Comparison of ENCODE assay signal across 20 cellular contexts in the genomic region with DNA sequence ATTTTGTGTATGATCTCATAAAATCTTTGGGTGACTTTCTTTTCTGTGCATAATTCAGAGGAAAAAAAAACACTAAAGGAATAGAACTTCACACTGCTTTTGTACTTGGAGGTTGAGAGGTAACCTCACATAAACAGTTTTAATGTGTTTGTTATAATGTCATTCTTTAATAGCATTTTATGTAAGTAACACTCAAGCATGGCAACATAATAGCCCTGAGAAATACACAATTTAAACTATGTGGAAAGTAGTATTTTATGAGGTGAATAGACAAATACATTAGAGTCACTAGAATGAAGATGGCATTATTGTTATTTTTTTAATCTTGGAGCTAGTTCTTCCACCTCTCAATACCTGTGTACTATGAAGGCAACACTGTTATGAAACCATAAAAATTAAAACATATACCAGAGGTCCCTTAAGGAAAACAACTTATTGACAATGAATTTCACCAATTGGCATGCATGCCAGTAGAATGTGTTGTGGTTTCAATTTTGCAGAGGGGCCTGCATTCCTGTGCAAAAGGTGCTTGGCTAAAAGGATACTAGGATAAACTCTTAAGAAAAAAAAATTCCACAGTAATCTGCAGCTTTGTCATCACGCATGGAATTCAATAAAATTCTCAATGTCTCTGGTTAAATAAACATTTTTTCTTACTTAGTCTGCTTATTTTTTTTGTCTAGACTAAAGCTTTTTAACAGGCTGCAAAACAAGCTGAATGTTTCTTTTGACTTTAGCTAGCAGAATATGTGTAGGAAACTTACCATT.
DNase-seq lines count a peak whose midpoint lies in the region; ATAC-seq, FAIRE-seq and TF ChIP-seq lines count a peak whose summit lies in the region.
"Had no signal": no experiment of that assay in that cellular context is flagged by ENCODE, and none has a peak within 500 bp of the region (broad histone marks: within the 10 kb centered on the region; RNA-seq: fewer than 3 reads in every experiment).

No MANE protein-coding gene starts in this region.

- H3K27me3 Mint-ChIP-seq in astrocyte (ENCODE audit: low read depth, unreplicated experiment) (no peaks in the 10 kb centered on the region), mesothelial cell of epicardium (ENCODE audit: low read depth) (no peaks in the 10 kb centered on the region)
- H3K27me3 Mint-ChIP-seq: B cell; dendritic cell treated with granulocyte-macrophage colony-stimulating factor and Interleukin-4, amounts not matched to agents 40 ng/mL and 50 ng/mL, for 4 days; memory B cell had no signal

- peak overlapping the region; percentile 39 for H3K4me2 ChIP-seq in astrocyte (ENCODE audit: low read length)
- H3K4me2 ChIP-seq: neural progenitor cell, PC-9 had no signal

- H3K4me1 ChIP-seq in astrocyte (ENCODE audit: insufficient read depth, low read length), result peaks cover 17% of the 10 kb centered on the region
- no peaks in the 10 kb centered on the region for H3K4me1 ChIP-seq in heart right ventricle
- H3K4me1 ChIP-seq: neural progenitor cell had no signal

- H3K27ac Mint-ChIP-seq in astrocyte (ENCODE audit: unreplicated experiment) (peak overlapping the region; percentile 79), mesothelial cell of epicardium (peak overlapping the region; percentile 58)
- H3K27ac Mint-ChIP-seq: B cell; dendritic cell treated with granulocyte-macrophage colony-stimulating factor and Interleukin-4, amounts not matched to agents 40 ng/mL and 50 ng/mL, for 4 days; memory B cell; neural progenitor cell had no signal

- DNase-seq in AG09309 (ENCODE audit: low read depth) (peak; percentile 62), HS-5 (ENCODE audit: low read depth) (peak; percentile 40), astrocyte (ENCODE audit: low read depth) (peak; percentile 85), mesothelial cell of epicardium (ENCODE audit: low spot score in 2 of 2, unreplicated experiment in 2 of 2) (no peak), heart right ventricle (no peak), 8988T (no peak), NCI-H524 treated with DMSO at 0.1 percent for 48 hours (lab: John Stamatoyannopoulos, UW) (no peak)
- no peak for DNase-seq in stimulated activated CD4-positive, alpha-beta T cell treated with anti-CD3 and anti-CD28 coated beads, Interleukin-1b, Interleukin-23, amount 100 ng/mL, for 48 hours
- DNase-seq: activated T-cell treated with anti-CD3 and anti-CD28 coated beads for 4 hours; DMS53; NCI-H1105 treated with DMSO at 0.1 percent for 48 hours; NCI-H2227 treated with DMSO at 0.1 percent for 48 hours; stimulated activated CD4-positive, alpha-beta T cell treated with anti-CD3 and anti-CD28 coated beads, Interleukin-12 subunit alpha, Interleukin-12 subunit beta, amount 100 ng/mL, for 4 hours; substantia nigra had no signal

- ATAC-seq in heart right ventricle, result no peak
- ATAC-seq: activated CD4-positive, CD25-positive, alpha-beta regulatory T cell treated with anti-CD3 and anti-CD28 coated beads, Interleukin-2, amount 50 U/mL, for 24 hours had no signal

- TF ChIP-seq CTCF in AG09309 (IDR thresholded peaks at IDR 0.05; ENCODE audit: control insufficient read depth, insufficient read depth, low read depth, low read length, missing control alignments) (no peak), astrocyte (IDR thresholded peaks at IDR 0.05; ENCODE audit: insufficient read depth, low read depth, low read length) (no peak), mesothelial cell of epicardium (IDR thresholded peaks at IDR 0.05; ENCODE audit: unreplicated experiment) (no peak), heart right ventricle (IDR thresholded peaks at IDR 0.05) (no peak)

- H3K79me2 ChIP-seq in astrocyte (ENCODE audit: insufficient read depth, low read length), result no peaks in the 10 kb centered on the region

- H3K4me1 Mint-ChIP-seq in astrocyte (ENCODE audit: low read depth, unreplicated experiment) (peaks cover 21% of the 10 kb centered on the region), mesothelial cell of epicardium (peaks cover 29% of the 10 kb centered on the region)
- H3K4me1 Mint-ChIP-seq: B cell, memory B cell, neural progenitor cell had no signal

- no peaks in the 10 kb centered on the region for H3K9me3 Mint-ChIP-seq in astrocyte (ENCODE audit: unreplicated experiment)
- peaks cover 2% of the 10 kb centered on the region for H3K9me3 Mint-ChIP-seq in mesothelial cell of epicardium
- H3K9me3 Mint-ChIP-seq: dendritic cell treated with granulocyte-macrophage colony-stimulating factor and Interleukin-4, amounts not matched to agents 40 ng/mL and 50 ng/mL, for 4 days; neural progenitor cell had no signal

- no peaks in the 10 kb centered on the region for H3K9me3 ChIP-seq in astrocyte (ENCODE audit: insufficient read depth, low read depth, low read length)
- H3K9me3 ChIP-seq in heart right ventricle, result no peaks in the 10 kb centered on the region

- 66 to 72% methylated on average over 1 of the region's 1 CpG for WGBS in heart right ventricle, 2 donors

- H3K4me3 ChIP-seq in AG09309 (ENCODE audit: control insufficient read depth, low read depth, low read length) (no peak overlapping the region), astrocyte (ENCODE audit: insufficient read depth, low read depth, low read length) (no peak overlapping the region), heart right ventricle (no peak overlapping the region)
- H3K4me3 ChIP-seq: neural progenitor cell, PC-9 had no signal

- H3K36me3 Mint-ChIP-seq in astrocyte (ENCODE audit: low read depth, unreplicated experiment) (peaks cover 7% of the 10 kb centered on the region), mesothelial cell of epicardium (peaks cover 19% of the 10 kb centered on the region)
- H3K36me3 Mint-ChIP-seq: memory B cell had no signal

- H3K4me3 Mint-ChIP-seq in astrocyte (ENCODE audit: unreplicated experiment), result no peak overlapping the region
- no peak overlapping the region for H3K4me3 Mint-ChIP-seq in mesothelial cell of epicardium
- H3K4me3 Mint-ChIP-seq: B cell; dendritic cell treated with granulocyte-macrophage colony-stimulating factor and Interleukin-4, amounts not matched to agents 40 ng/mL and 50 ng/mL, for 4 days; memory B cell; neural progenitor cell had no signal

- H3K27ac ChIP-seq in astrocyte (ENCODE audit: low read depth, low read length), result peak overlapping the region; percentile 68
- peak overlapping the region in 1 of 10 donors; percentile 34 for H3K27ac ChIP-seq in heart right ventricle
- H3K27ac ChIP-seq: neural progenitor cell, PC-9 had no signal

- intact Hi-C loops in heart right ventricle (cut with DNase I), result no loop called here

- peaks cover 8% of the 10 kb centered on the region for H3K36me3 ChIP-seq in astrocyte (ENCODE audit: insufficient read depth, low read length)
- peaks cover 0 to 11% (median 0%) of the 10 kb centered on the region in 9 donors for H3K36me3 ChIP-seq in heart right ventricle
- H3K36me3 ChIP-seq: neural progenitor cell had no signal

- no peaks in the 10 kb centered on the region for H4K20me1 ChIP-seq in astrocyte (ENCODE audit: insufficient read depth, low read length)

- H3K27me3 ChIP-seq in astrocyte (ENCODE audit: insufficient read depth, low read length) (no peaks in the 10 kb centered on the region), heart right ventricle (no peaks in the 10 kb centered on the region)
- H3K27me3 ChIP-seq: neural progenitor cell had no signal

- H2AFZ ChIP-seq in astrocyte (ENCODE audit: low read depth, low read length), result no peak overlapping the region
- H2AFZ ChIP-seq: neural progenitor cell, PC-9 had no signal

- peak overlapping the region; percentile 27 for H3K9ac ChIP-seq in astrocyte (ENCODE audit: low read length)
- H3K9ac ChIP-seq: neural progenitor cell had no signal

- FAIRE-seq in astrocyte (lab: Jason Lieb, UNC), result peak; percentile 43

Comparison
In these comparisons a context has a peak if more than half of its experiments do, and no peak if none do; other contexts are left out.
1. DNase-seq: peak in AG09309 (single experiment), HS-5 (single experiment) and astrocyte (single experiment); none in mesothelial cell of epicardium (0 of 2), heart right ventricle (0 of 2), 8988T (single experiment), stimulated activated CD4-positive, alpha-beta T cell treated with anti-CD3 and anti-CD28 coated beads, Interleukin-1b, Interleukin-23, amount 100 ng/mL, for 48 hours (single experiment) and NCI-H524 treated with DMSO at 0.1 percent for 48 hours (single experiment).